ENCODE assay signal across 9 cellular contexts in the genomic region with DNA sequence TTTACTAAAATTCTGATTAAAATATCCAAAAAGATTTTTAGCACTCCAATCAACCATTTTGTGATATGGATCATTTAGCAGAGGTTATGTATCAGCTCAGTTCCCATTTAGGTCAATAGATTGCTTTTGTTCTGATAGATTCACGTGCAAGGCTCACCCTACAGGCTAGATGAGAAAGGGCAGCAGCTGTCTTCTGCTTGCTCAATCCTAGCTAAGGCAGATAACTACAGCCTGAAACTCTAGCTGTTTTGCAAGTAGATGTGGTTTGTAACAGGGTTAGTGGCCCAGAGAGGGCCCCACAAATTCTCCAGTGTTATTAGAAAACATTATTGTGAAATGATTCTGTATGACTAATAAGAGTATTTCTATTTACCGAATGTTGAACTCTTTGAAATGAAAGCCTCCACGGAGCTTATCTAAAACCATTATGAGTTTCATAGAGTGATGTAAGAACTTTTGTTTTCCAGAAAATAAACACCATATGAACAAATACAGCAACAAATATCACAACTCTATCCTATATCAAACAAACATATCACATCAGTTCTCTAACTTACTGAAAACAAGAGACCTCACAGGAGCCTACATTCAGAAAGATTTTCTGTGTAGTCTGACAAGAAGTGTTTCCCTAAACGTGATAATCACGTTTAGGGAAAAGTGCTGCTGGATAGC.
DNase-seq lines count a peak whose midpoint lies in the region; ATAC-seq and TF ChIP-seq lines count a peak whose summit lies in the region.
"Had no signal": no experiment of that assay in that cellular context is flagged by ENCODE, and none has a peak within 500 bp of the region (broad histone marks: within the 10 kb centered on the region; RNA-seq: fewer than 3 reads in every experiment).

No MANE protein-coding gene starts in this region.

- peaks cover 3% of the 10 kb centered on the region for H3K27me3 Mint-ChIP-seq in osteocyte (ENCODE audit: unreplicated experiment)
- H3K27me3 Mint-ChIP-seq: activated naive CD4-positive, alpha-beta T cell treated with anti-CD3 and anti-CD28 coated beads, Interleukin-2, amount 50 U/mL, for 24 hours had no signal

- H3K36me3 Mint-ChIP-seq in osteocyte (ENCODE audit: unreplicated experiment): no peaks in the 10 kb centered on the region
- H3K36me3 Mint-ChIP-seq: activated naive CD4-positive, alpha-beta T cell treated with anti-CD3 and anti-CD28 coated beads, Interleukin-2, amount 50 U/mL, for 24 hours had no signal

- DNase-seq in NOMO-1 treated with DMSO at 0.1 percent for 48 hours (lab: John Stamatoyannopoulos, UW; ENCODE audit: unreplicated experiment): peak; percentile 5
- DNase-seq in NOMO-1 treated with dmso at 0.1 percent for 144 hours (lab: John Stamatoyannopoulos, UW; ENCODE audit: unreplicated experiment): no peak
- DNase-seq in SHP77 (lab: John Stamatoyannopoulos, UW): peak; percentile 39 to 71
- peak; percentile 93 for DNase-seq in epithelial cell of esophagus (ENCODE audit: low read depth)
- DNase-seq in osteocyte (ENCODE audit: extremely low spot score, unreplicated experiment): no peak
- no peak for DNase-seq in activated gamma-delta T cell treated with Interleukin-2 at 50 U/mL for 16 hours

- no peak overlapping the region for H3K27ac Mint-ChIP-seq in osteocyte (ENCODE audit: unreplicated experiment)
- H3K27ac Mint-ChIP-seq: activated naive CD4-positive, alpha-beta T cell treated with anti-CD3 and anti-CD28 coated beads, Interleukin-2, amount 50 U/mL, for 24 hours had no signal

- no peak overlapping the region for H3K4me3 Mint-ChIP-seq in osteocyte (ENCODE audit: unreplicated experiment)
- H3K4me3 Mint-ChIP-seq: activated naive CD4-positive, alpha-beta T cell treated with anti-CD3 and anti-CD28 coated beads, Interleukin-2, amount 50 U/mL, for 24 hours had no signal

- no peak overlapping the region for H3K4me3 ChIP-seq in epithelial cell of esophagus (ENCODE audit: low read length)

- H3K4me1 Mint-ChIP-seq in osteocyte (ENCODE audit: unreplicated experiment): peaks cover 2% of the 10 kb centered on the region

- ATAC-seq in GM21390 (IDR thresholded peaks at IDR 0.05; ENCODE audit: unreplicated experiment) (peak; percentile 99), HG03521 (IDR thresholded peaks at IDR 0.05; ENCODE audit: unreplicated experiment) (peak; percentile 99)

- peak; percentile 82 for TF ChIP-seq CTCF in epithelial cell of esophagus (IDR thresholded peaks at IDR 0.05; ENCODE audit: insufficient read depth, low read depth, low read length, missing control alignments)
- TF ChIP-seq CTCF in osteocyte (IDR thresholded peaks at IDR 0.05): peak; percentile 42

- H3K9me3 Mint-ChIP-seq in osteocyte (ENCODE audit: unreplicated experiment): no peaks in the 10 kb centered on the region
- H3K9me3 Mint-ChIP-seq: activated naive CD4-positive, alpha-beta T cell treated with anti-CD3 and anti-CD28 coated beads, Interleukin-2, amount 50 U/mL, for 24 hours had no signal

Comparison
In these comparisons a context has a peak if more than half of its experiments do, and no peak if none do; other contexts are left out.
1. DNase-seq: peak in NOMO-1 treated with DMSO at 0.1 percent for 48 hours (single experiment), SHP77 (2 of 2) and epithelial cell of esophagus (single experiment); none in NOMO-1 treated with dmso at 0.1 percent for 144 hours (single experiment), osteocyte (single experiment) and activated gamma-delta T cell treated with Interleukin-2 at 50 U/mL for 16 hours (single experiment).